ENCODE assay signal across 24 cellular contexts in genomic region chr3:107132674-107133073, GRCh38.
"Had no signal": no experiment of that assay in that cellular context is flagged by ENCODE, and none has a peak within 500 bp of the region (broad histone marks: within the 10 kb centered on the region; RNA-seq: fewer than 3 reads in every experiment).

No MANE protein-coding gene starts in this region.

- ATAC-seq: activated naive CD4-positive, alpha-beta T cell treated with anti-CD3 and anti-CD28 coated beads, Interleukin-2, amount 50 U/mL, for 72 hours; activated T-cell treated with anti-CD3 and anti-CD28 coated beads, Interleukin-2, amount 50 U/mL, for 4 hours; Right ventricle myocardium inferior; T-cell had no signal

- DNase-seq: activated CD4-positive, alpha-beta memory T cell treated with anti-CD3 and anti-CD28 coated beads for 36 hours; activated CD4-positive, alpha-beta T cell treated with anti-CD3 and anti-CD28 coated beads, Interleukin-2, amount 10 ng/mL, durations not matched to agents 7 days and 5 days; activated CD4-positive, CD25-positive, alpha-beta regulatory T cell; activated CD8-positive, alpha-beta memory T cell treated with anti-CD3 and anti-CD28 coated beads for 24 hours; activated effector memory CD4-positive, alpha-beta T cell treated with anti-CD3 and anti-CD28 coated beads, Interleukin-2, amount 50 U/mL, for 16 hours; activated naive CD4-positive, alpha-beta T cell treated with Interleukin-2 at 50 U/mL for 16 hours; activated T-cell treated with anti-CD3 and anti-CD28 coated beads, Interleukin-2, amount 50 U/mL, for 4 hours; amygdala; caudate nucleus; NCI-H1092; NCI-H1417 treated with DMSO at 0.1 percent for 48 hours; NCI-H1694; NCI-H2029; NCI-H345; NCI-H510A; NCI-H526 treated with DMSO at 0.1 percent for 48 hours; NCI-H82; RPMI8226; T-cell; T-helper 2 cell; T1000 had no signal

- H3K4me3 ChIP-seq: SK-N-MC had no signal

- H3K27ac ChIP-seq: SK-N-MC had no signal
